ENCODE assay signal across 10 cellular contexts in the genomic region with DNA sequence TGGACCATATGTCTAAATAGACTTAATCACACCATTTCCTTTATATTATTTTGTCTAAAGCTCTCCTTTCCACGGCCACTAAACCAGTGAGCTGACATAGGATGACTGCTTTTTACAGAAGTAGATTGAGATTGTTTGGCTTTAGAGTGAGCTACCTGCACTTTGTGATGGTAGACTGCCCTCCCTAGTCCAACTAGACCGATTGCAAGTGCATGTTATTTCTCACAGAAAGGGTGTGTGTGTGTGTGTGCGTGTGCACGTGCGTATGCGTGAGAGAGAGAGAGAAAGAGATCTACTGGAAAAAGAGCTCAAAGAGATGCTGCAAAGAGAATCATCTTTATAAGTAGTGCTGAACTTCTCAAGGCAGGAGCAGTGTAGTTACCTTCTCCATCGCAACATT.
DNase-seq lines count a peak whose midpoint lies in the region; ATAC-seq and TF ChIP-seq lines count a peak whose summit lies in the region.
"Had no signal": no experiment of that assay in that cellular context is flagged by ENCODE, and none has a peak within 500 bp of the region (broad histone marks: within the 10 kb centered on the region; RNA-seq: fewer than 3 reads in every experiment).

No MANE protein-coding gene starts in this region.

- H3K4me1 ChIP-seq in smooth muscle cell (ENCODE audit: low read depth): no peaks in the 10 kb centered on the region

- peaks cover 34% of the 10 kb centered on the region for H3F3A ChIP-seq in smooth muscle cell (ENCODE audit: low read depth)

- ATAC-seq in naive B cell (ENCODE audit: low read depth in 2 of 2) (peak; percentile 94 to 97), GM19351 (IDR thresholded peaks at IDR 0.05; ENCODE audit: unreplicated experiment) (no peak)

- H3K4me1 Mint-ChIP-seq in activated T-helper 1 cell treated with anti-CD3 and anti-CD28 coated beads, Interleukin-12 subunit alpha, Interleukin-12 subunit beta, Interleukin-2, Interleukin-4 antibody, amounts not matched to agents 30 ng/mL and 10 ng/mL and 1 ng/mL, durations not matched to agents 14 hours and 24 hours and 36 hours (ENCODE audit: low read depth): peaks cover 45% of the 10 kb centered on the region
- H3K4me1 Mint-ChIP-seq in naive B cell: peaks cover 12 to 27% (median 16%) of the 10 kb centered on the region in 3 donors

- H3K79me2 ChIP-seq in smooth muscle cell (ENCODE audit: low read depth): peaks cover 98% of the 10 kb centered on the region

- H3K36me3 Mint-ChIP-seq in activated T-helper 1 cell treated with anti-CD3 and anti-CD28 coated beads, Interleukin-12 subunit alpha, Interleukin-12 subunit beta, Interleukin-2, Interleukin-4 antibody, amounts not matched to agents 30 ng/mL and 10 ng/mL and 1 ng/mL, durations not matched to agents 14 hours and 24 hours and 36 hours (ENCODE audit: low read depth): peaks cover 13% of the 10 kb centered on the region
- peaks cover 6 to 7% of the 10 kb centered on the region in 2 donors for H3K36me3 Mint-ChIP-seq in naive B cell

- no peaks in the 10 kb centered on the region for H3K36me3 ChIP-seq in smooth muscle cell (ENCODE audit: low read depth)

- intact Hi-C loops in activated T-helper 1 cell treated with anti-CD3 and anti-CD28 coated beads, Interleukin-12 subunit alpha, Interleukin-12 subunit beta, Interleukin-2, Interleukin-4 antibody, amounts not matched to agents 30 ng/mL and 10 ng/mL and 1 ng/mL, durations not matched to agents 14 hours and 24 hours and 36 hours (cut with micrococcal nuclease): loop anchor here (5.0 kb wide), 2 partner anchors 529 to 919 kb away; no protein-coding TSS in a partner anchor

- no peaks in the 10 kb centered on the region for H3K27me3 ChIP-seq in smooth muscle cell (ENCODE audit: low read depth)

- H4K20me1 ChIP-seq in smooth muscle cell (ENCODE audit: low read depth): peaks cover 96% of the 10 kb centered on the region

- H3K27ac ChIP-seq in smooth muscle cell (ENCODE audit: low read depth): no peak overlapping the region
- H3K27ac ChIP-seq: 22Rv1 had no signal

- no peak overlapping the region for H3K4me2 ChIP-seq in smooth muscle cell

- no peak overlapping the region for H2AFZ ChIP-seq in smooth muscle cell (ENCODE audit: low read depth)

- DNase-seq in DMS 273 (lab: John Stamatoyannopoulos, UW; ENCODE audit: unreplicated experiment) (peak; percentile 10), DMS 273 treated with DMSO at 0.1 percent for 48 hours (lab: John Stamatoyannopoulos, UW) (no peak), naive B cell (peak; percentile 41), amygdala (lab: John Stamatoyannopoulos, UW) (no peak), smooth muscle cell (lab: John Stamatoyannopoulos, UW; ENCODE audit: unreplicated experiment) (no peak)
- peak; percentile 42 for DNase-seq in Jurkat, Clone E6-1 (ENCODE audit: low read depth, low spot score)
- no peak for DNase-seq in activated T-helper 1 cell treated with anti-CD3 and anti-CD28 coated beads, Interleukin-12 subunit alpha, Interleukin-12 subunit beta, Interleukin-2, Interleukin-4 antibody, amounts not matched to agents 30 ng/mL and 10 ng/mL and 1 ng/mL, durations not matched to agents 14 hours and 24 hours and 36 hours (ENCODE audit: low spot score)

- no peak overlapping the region for H3K9ac ChIP-seq in smooth muscle cell (ENCODE audit: low read depth)

- peak overlapping the region; percentile 18 for H3K27ac Mint-ChIP-seq in activated T-helper 1 cell treated with anti-CD3 and anti-CD28 coated beads, Interleukin-12 subunit alpha, Interleukin-12 subunit beta, Interleukin-2, Interleukin-4 antibody, amounts not matched to agents 30 ng/mL and 10 ng/mL and 1 ng/mL, durations not matched to agents 14 hours and 24 hours and 36 hours
- peak overlapping the region in 1 of 6 donors; percentile 59 for H3K27ac Mint-ChIP-seq in naive B cell

- 89% methylated on average over 7 of the region's 7 CpGs for WGBS in smooth muscle cell (ENCODE audit: low lambda C conversion rate)

- H3K4me3 ChIP-seq in Jurkat, Clone E6-1 (ENCODE audit: low read length): no peak overlapping the region
- H3K4me3 ChIP-seq in smooth muscle cell: no peak overlapping the region

- peaks cover 4% of the 10 kb centered on the region for H3K27me3 Mint-ChIP-seq in activated T-helper 1 cell treated with anti-CD3 and anti-CD28 coated beads, Interleukin-12 subunit alpha, Interleukin-12 subunit beta, Interleukin-2, Interleukin-4 antibody, amounts not matched to agents 30 ng/mL and 10 ng/mL and 1 ng/mL, durations not matched to agents 14 hours and 24 hours and 36 hours (ENCODE audit: insufficient read depth)
- H3K27me3 Mint-ChIP-seq in naive B cell: no peaks in the 10 kb centered on the region

- H3K9me3 Mint-ChIP-seq in activated T-helper 1 cell treated with anti-CD3 and anti-CD28 coated beads, Interleukin-12 subunit alpha, Interleukin-12 subunit beta, Interleukin-2, Interleukin-4 antibody, amounts not matched to agents 30 ng/mL and 10 ng/mL and 1 ng/mL, durations not matched to agents 14 hours and 24 hours and 36 hours: peaks cover 8% of the 10 kb centered on the region
- peaks cover 0 to 2% (median 0%) of the 10 kb centered on the region in 7 donors for H3K9me3 Mint-ChIP-seq in naive B cell
- H3K9me3 Mint-ChIP-seq: activated naive CD4-positive, alpha-beta T cell treated with anti-CD3 and anti-CD28 coated beads, Interleukin-2, amount 50 U/mL, for 72 hours had no signal

- H3K4me3 Mint-ChIP-seq in activated T-helper 1 cell treated with anti-CD3 and anti-CD28 coated beads, Interleukin-12 subunit alpha, Interleukin-12 subunit beta, Interleukin-2, Interleukin-4 antibody, amounts not matched to agents 30 ng/mL and 10 ng/mL and 1 ng/mL, durations not matched to agents 14 hours and 24 hours and 36 hours: no peak overlapping the region
- peak overlapping the region in 3 of 8 donors; percentile 0 to 4 (median 0) for H3K4me3 Mint-ChIP-seq in naive B cell

- no peaks in the 10 kb centered on the region for H3K9me3 ChIP-seq in smooth muscle cell (replicated peaks; ENCODE audit: low read depth)

- TF ChIP-seq CTCF in smooth muscle cell (IDR thresholded peaks at IDR 0.05; ENCODE audit: borderline replicate concordance, insufficient read depth, poor library complexity, severe bottlenecking): no peak

Comparison
In these comparisons a context has a peak if more than half of its experiments do, and no peak if none do; other contexts are left out.
1. DNase-seq: peak in DMS 273 (single experiment), Jurkat, Clone E6-1 (single experiment) and naive B cell (single experiment); none in DMS 273 treated with DMSO at 0.1 percent for 48 hours (single experiment), activated T-helper 1 cell treated with anti-CD3 and anti-CD28 coated beads, Interleukin-12 subunit alpha, Interleukin-12 subunit beta, Interleukin-2, Interleukin-4 antibody, amounts not matched to agents 30 ng/mL and 10 ng/mL and 1 ng/mL, durations not matched to agents 14 hours and 24 hours and 36 hours (single experiment), amygdala (0 of 56) and smooth muscle cell (single experiment).